In genomic region chr17:17412331-17412730, GRCh38 we compare ENCODE assay signal across 14 cellular contexts.
A peak's percentile ranks its signal among the peaks of the same experiment; 100 is the strongest.
DNase-seq lines count a peak whose midpoint lies in the region; ATAC-seq, FAIRE-seq and TF ChIP-seq lines count a peak whose summit lies in the region.
"Had no signal": no experiment of that assay in that cellular context is flagged by ENCODE, and none has a peak within 500 bp of the region (broad histone marks: within the 10 kb centered on the region; RNA-seq: fewer than 3 reads in every experiment).

No MANE protein-coding gene starts in this region.

- no peaks in the 10 kb centered on the region for H3K9me3 Mint-ChIP-seq in HFFc6

- H3K9me1 ChIP-seq in keratinocyte (ENCODE audit: control insufficient read depth, extremely low read depth, insufficient read depth, low read length), result no peaks in the 10 kb centered on the region

- no peaks in the 10 kb centered on the region for H3K36me3 Mint-ChIP-seq in HFFc6 (ENCODE audit: low read depth)
- H3K36me3 Mint-ChIP-seq: type B pancreatic cell had no signal

- peak overlapping the region; percentile 79 for H3K9ac ChIP-seq in keratinocyte (ENCODE audit: control insufficient read depth, extremely low read depth, insufficient read depth, low read length)

- intact Hi-C loops in body of pancreas (cut with DNase I), result no loop called here

- no peak overlapping the region for H3K4me3 ChIP-seq in ACC112 (ENCODE audit: low read depth, low read length)
- no peak overlapping the region for H3K4me3 ChIP-seq in body of pancreas
- peak overlapping the region in 1 of 3 experiments; percentile 11 for H3K4me3 ChIP-seq in keratinocyte (ENCODE audit: control insufficient read depth in 2 of 3, extremely low read depth in 1 of 3, insufficient read depth in 2 of 3, low read depth in 1 of 3, low read length in 3 of 3)
- H3K4me3 ChIP-seq: right atrium auricular region had no signal

- peaks cover 67% of the 10 kb centered on the region for H3K4me1 Mint-ChIP-seq in HFFc6 (ENCODE audit: low read depth)

- no peaks in the 10 kb centered on the region for H3K36me3 ChIP-seq in ACC112 (ENCODE audit: insufficient read depth, low read length)
- H3K36me3 ChIP-seq in body of pancreas (replicated peaks in 1 of 2; ENCODE audit: insufficient read depth in 1 of 2, low read depth in 2 of 2), result no peaks in the 10 kb centered on the region
- H3K36me3 ChIP-seq in keratinocyte (ENCODE audit: control insufficient read depth in 2 of 2, extremely low read depth in 1 of 2, insufficient read depth in 2 of 2, low read length in 2 of 2), result no peaks in the 10 kb centered on the region
- H3K36me3 ChIP-seq: right atrium auricular region had no signal

- H3K27me3 Mint-ChIP-seq in HFFc6 (ENCODE audit: insufficient read depth), result peaks cover 5% of the 10 kb centered on the region

- H3K27me3 ChIP-seq in ACC112 (ENCODE audit: insufficient read depth, low read length), result no peaks in the 10 kb centered on the region
- H3K27me3 ChIP-seq in body of pancreas, result no peaks in the 10 kb centered on the region
- no peaks in the 10 kb centered on the region for H3K27me3 ChIP-seq in keratinocyte (ENCODE audit: control insufficient read depth, extremely low read depth, insufficient read depth, low read length)
- H3K27me3 ChIP-seq: right atrium auricular region had no signal

- H3K79me2 ChIP-seq in ACC112 (ENCODE audit: control insufficient read depth, insufficient read depth, low read length, unreplicated experiment) (no peaks in the 10 kb centered on the region), keratinocyte (ENCODE audit: control insufficient read depth, insufficient read depth, low read length) (no peaks in the 10 kb centered on the region)

- H2AFZ ChIP-seq in ACC112 (ENCODE audit: low read length, unreplicated experiment), result no peak overlapping the region
- H2AFZ ChIP-seq in keratinocyte (ENCODE audit: control insufficient read depth, low read length), result no peak overlapping the region

- H3K27ac ChIP-seq in ACC112 (ENCODE audit: low read depth, low read length) (peak overlapping the region; percentile 98), body of pancreas (peak overlapping the region in 3 of 4 donors; percentile 28 to 68 (median 52)), keratinocyte (ENCODE audit: control insufficient read depth, insufficient read depth, low read length) (peak overlapping the region; percentile 73)
- H3K27ac ChIP-seq: right atrium auricular region had no signal

- no peak for TF ChIP-seq CTCF in HFFc6 (IDR thresholded peaks at IDR 0.05)
- TF ChIP-seq CTCF in body of pancreas (IDR thresholded peaks at IDR 0.05), result no peak
- no peak for TF ChIP-seq CTCF in keratinocyte (optimal IDR thresholded peaks at IDR 0.05 in 1 of 3, IDR thresholded peaks at IDR 0.05 in 1 of 3, conservative IDR thresholded peaks at IDR 0.05 in 1 of 3; ENCODE audit: extremely low read depth in 1 of 3, insufficient read depth in 2 of 3, low read length in 3 of 3)

- H3K4me1 ChIP-seq in ACC112 (ENCODE audit: control insufficient read depth, insufficient read depth, low read length, unreplicated experiment) (peaks cover 70% of the 10 kb centered on the region), body of pancreas (peaks cover 28% of the 10 kb centered on the region), keratinocyte (ENCODE audit: control insufficient read depth, extremely low read depth, insufficient read depth, low read length) (peaks cover 37% of the 10 kb centered on the region)

- H3K27ac Mint-ChIP-seq in HFFc6, result peak overlapping the region; percentile 82
- H3K27ac Mint-ChIP-seq: type B pancreatic cell had no signal

- H3K9me3 ChIP-seq in body of pancreas (no peaks in the 10 kb centered on the region), keratinocyte (ENCODE audit: control insufficient read depth, low read depth, low read length) (no peaks in the 10 kb centered on the region)
- H3K9me3 ChIP-seq: right atrium auricular region had no signal

- ATAC-seq in body of pancreas (no peak), GM19324 (IDR thresholded peaks at IDR 0.05; ENCODE audit: low FRiP score, unreplicated experiment) (no peak), HG03095 (IDR thresholded peaks at IDR 0.05; ENCODE audit: unreplicated experiment) (no peak)

- H3K4me3 Mint-ChIP-seq in HFFc6, result peak overlapping the region; percentile 31
- H3K4me3 Mint-ChIP-seq: type B pancreatic cell had no signal

- peak overlapping the region; percentile 31 for H3K4me2 ChIP-seq in keratinocyte (ENCODE audit: control insufficient read depth, extremely low read depth, insufficient read depth, low read depth, low read length)

- dilution Hi-C loops in keratinocyte (cut with MboI; ENCODE audit: extremely low pct_ligation_motif_present, low sequenced_read_pairs), result no loop called here

- no peak for TF ChIP-seq POLR2A in body of pancreas (IDR thresholded peaks at IDR 0.05)

- WGBS in body of pancreas, 2 donors, result 54% methylated on average over 4 of the region's 4 CpGs

- peak; percentile 75 for FAIRE-seq in keratinocyte (lab: Jason Lieb, UNC)

- H4K20me1 ChIP-seq in keratinocyte (ENCODE audit: control insufficient read depth, extremely low read depth, insufficient read depth, low read length), result no peaks in the 10 kb centered on the region

- peak; percentile 84 for DNase-seq in HFFc6
- no peak for DNase-seq in body of pancreas
- DNase-seq in keratinocyte (ENCODE audit: low read depth, low spot score), result no peak
- no peak for DNase-seq in stimulated activated CD4-positive, alpha-beta T cell treated with anti-CD3 and anti-CD28 coated beads, Interleukin-12 subunit alpha, Interleukin-12 subunit beta, amount 100 ng/mL, for 4 hours
- no peak for DNase-seq in 8988T
- DNase-seq: activated CD8-positive, alpha-beta memory T cell treated with anti-CD3 and anti-CD28 coated beads, Interleukin-2, amount 50 U/mL, for 4 hours; NCI-H1048; NCI-H510A; SHP77 treated with DMSO at 0.1 percent for 48 hours had no signal
